ENCODE assay signal across 8 cellular contexts in genomic region chr11:115306703-115307102, GRCh38.
"Had no signal": no experiment of that assay in that cellular context is flagged by ENCODE, and none has a peak within 500 bp of the region (broad histone marks: within the 10 kb centered on the region; RNA-seq: fewer than 3 reads in every experiment).

No MANE protein-coding gene starts in this region.

- H3K27ac ChIP-seq: GM23248 had no signal

- ATAC-seq: HCT116, K562 had no signal

- DNase-seq: GM23248, GOT3, H7, IMR-90, KG1 had no signal

- H3K4me1 ChIP-seq: HAP-1 had no signal

- H3K9me3 ChIP-seq: HAP-1 had no signal

- H3K36me3 ChIP-seq: HAP-1 had no signal

- H3K4me3 ChIP-seq: GM23248, HAP-1, K562 had no signal
